Comparison of ENCODE assay signal across 25 cellular contexts in genomic region chr20:10110151-10110550, GRCh38.
DNase-seq lines count a peak whose midpoint lies in the region; ATAC-seq, FAIRE-seq and TF ChIP-seq lines count a peak whose summit lies in the region.
"Had no signal": no experiment of that assay in that cellular context is flagged by ENCODE, and none has a peak within 500 bp of the region (broad histone marks: within the 10 kb centered on the region; RNA-seq: fewer than 3 reads in every experiment).

No MANE protein-coding gene starts in this region.

- no peak for ATAC-seq in PC-3
- no peak for ATAC-seq in activated T-cell treated with anti-CD3 and anti-CD28 coated beads, Interleukin-2, amount 50 U/mL, for 72 hours (replicated peaks in 1 of 2)
- ATAC-seq: activated CD4-positive, CD25-positive, alpha-beta regulatory T cell treated with anti-CD3 and anti-CD28 coated beads, Interleukin-2, amount 50 U/mL, for 24 hours; lower lobe of right lung had no signal

- TF ChIP-seq CTCF in PC-3 (conservative IDR thresholded peaks at IDR 0.05; ENCODE audit: low read depth, low read length) (no peak), bronchial epithelial cell (IDR thresholded peaks at IDR 0.05; ENCODE audit: insufficient read depth, low read length, severe bottlenecking) (no peak)

- no peaks in the 10 kb centered on the region for H3K36me3 ChIP-seq in PC-3 (ENCODE audit: low read depth, low read length)
- no peaks in the 10 kb centered on the region for H3K36me3 ChIP-seq in bronchial epithelial cell (ENCODE audit: control insufficient read depth, insufficient read depth, low read length)
- H3K36me3 ChIP-seq: lower lobe of right lung had no signal

- H3K4me3 ChIP-seq in PC-3 (ENCODE audit: low read length) (no peak overlapping the region), bronchial epithelial cell (ENCODE audit: low read depth, low read length) (no peak overlapping the region)
- H3K4me3 ChIP-seq: coronary artery, lower lobe of right lung, smooth muscle cell had no signal

- H3K4me2 ChIP-seq in PC-3 (ENCODE audit: low read length) = no peak overlapping the region
- H3K4me2 ChIP-seq: smooth muscle cell had no signal

- CTCF ChIA-PET in PC-3 (lab: Charles Lee) = no interaction called here

- peaks cover 9% of the 10 kb centered on the region for H3K27me3 Mint-ChIP-seq in activated T-cell treated with anti-CD3 and anti-CD28 coated beads, Interleukin-2, amount 50 U/mL, for 72 hours (ENCODE audit: low read depth)
- H3K27me3 Mint-ChIP-seq: activated naive CD8-positive, alpha-beta T cell treated with anti-CD3 and anti-CD28 coated beads, Interleukin-2, amount 10 ng/mL, durations not matched to agents 7 days and 5 days; stimulated activated naive CD8-positive, alpha-beta T cell treated with anti-CD3 and anti-CD28 coated beads, Interleukin-15, amount 100 ng/mL, for 72 hours had no signal

- H3K36me3 Mint-ChIP-seq in activated T-cell treated with anti-CD3 and anti-CD28 coated beads, Interleukin-2, amount 50 U/mL, for 72 hours (ENCODE audit: insufficient read depth in 2 of 2) = no peaks in the 10 kb centered on the region
- H3K36me3 Mint-ChIP-seq: activated naive CD8-positive, alpha-beta T cell treated with anti-CD3 and anti-CD28 coated beads, Interleukin-2, amount 10 ng/mL, durations not matched to agents 7 days and 5 days; immature natural killer cell had no signal

- H3K27me3 ChIP-seq in PC-3 (ENCODE audit: low read length) (no peaks in the 10 kb centered on the region), bronchial epithelial cell (ENCODE audit: control insufficient read depth, insufficient read depth, low read length) (no peaks in the 10 kb centered on the region)

- no peak overlapping the region for H2AFZ ChIP-seq in PC-3 (ENCODE audit: low read length)

- no peaks in the 10 kb centered on the region for H3F3A ChIP-seq in PC-3 (ENCODE audit: low read length, unreplicated experiment)

- DNase-seq in ELR (ENCODE audit: low read depth) (peak; percentile 84), PC-3 (peak; percentile 68), bronchial epithelial cell (ENCODE audit: low read depth) (peak; percentile 88), renal cortical epithelial cell (ENCODE audit: low read depth) (peak; percentile 12), NCI-H1105 treated with DMSO at 0.1 percent for 48 hours (lab: John Stamatoyannopoulos, UW) (no peak), activated gamma-delta T cell (lab: John Stamatoyannopoulos, UW) (no peak)
- DNase-seq in activated T-cell treated with anti-CD3 and anti-CD28 coated beads, Interleukin-2, amount 50 U/mL, for 72 hours = no peak
- DNase-seq: activated CD8-positive, alpha-beta memory T cell treated with anti-CD3 and anti-CD28 coated beads for 24 hours; activated naive CD8-positive, alpha-beta T cell treated with anti-CD3 and anti-CD28 coated beads, Interleukin-2, amount 10 ng/mL, durations not matched to agents 7 days and 5 days; activated T-cell treated with anti-CD3 and anti-CD28 coated beads, Interleukin-2, amount 50 U/mL, for 48 hours; Caco-2; endodermal cell; immature natural killer cell; lower lobe of right lung; NCI-H1694 treated with DMSO at 0.1 percent for 48 hours; NCI-H2227 treated with DMSO at 0.1 percent for 48 hours; NCI-H82; stimulated activated CD4-positive, alpha-beta T cell treated with anti-CD3 and anti-CD28 coated beads, Interleukin-4, amount 100 ng/mL, for 24 hours; stimulated activated naive CD8-positive, alpha-beta T cell treated with anti-CD3 and anti-CD28 coated beads, Interleukin-15, amount 100 ng/mL, for 72 hours; T-helper 9 cell; trophoblast cell had no signal

- no peaks in the 10 kb centered on the region for H3K79me2 ChIP-seq in PC-3 (ENCODE audit: low read length)

- no peak for FAIRE-seq in bronchial epithelial cell (lab: Jason Lieb, UNC)

- BruUV-seq in PC-3 (replicated peaks; lab: Mats Ljungman, UMichigan) = no TSS peak

- peaks cover 21% of the 10 kb centered on the region for H3K4me1 ChIP-seq in PC-3 (ENCODE audit: insufficient read depth, low read length)
- H3K4me1 ChIP-seq: Caco-2, lower lobe of right lung had no signal

- H3K4me1 Mint-ChIP-seq in activated T-cell treated with anti-CD3 and anti-CD28 coated beads, Interleukin-2, amount 50 U/mL, for 72 hours (ENCODE audit: low read depth) = peaks cover 8% of the 10 kb centered on the region
- H3K4me1 Mint-ChIP-seq: endodermal cell; immature natural killer cell; stimulated activated naive CD8-positive, alpha-beta T cell treated with anti-CD3 and anti-CD28 coated beads, Interleukin-15, amount 100 ng/mL, for 72 hours had no signal

- no peaks in the 10 kb centered on the region for H3K9me3 ChIP-seq in PC-3 (ENCODE audit: low read length)
- H3K9me3 ChIP-seq: Caco-2, lower lobe of right lung had no signal

- no peaks in the 10 kb centered on the region for H3K9me2 ChIP-seq in PC-3 (replicated peaks; ENCODE audit: low read length)

- intact Hi-C loops in PC-3 (cut with micrococcal nuclease) = no loop called here

- H3K4me3 Mint-ChIP-seq in activated T-cell treated with anti-CD3 and anti-CD28 coated beads, Interleukin-2, amount 50 U/mL, for 72 hours = no peak overlapping the region
- H3K4me3 Mint-ChIP-seq: activated naive CD8-positive, alpha-beta T cell treated with anti-CD3 and anti-CD28 coated beads, Interleukin-2, amount 10 ng/mL, durations not matched to agents 7 days and 5 days; endodermal cell; immature natural killer cell; stimulated activated naive CD8-positive, alpha-beta T cell treated with anti-CD3 and anti-CD28 coated beads, Interleukin-15, amount 100 ng/mL, for 72 hours had no signal

- POLR2A ChIA-PET in PC-3 (lab: Charles Lee; ENCODE audit: unreplicated experiment) = no interaction called here

- no peak overlapping the region for H3K9ac ChIP-seq in PC-3 (ENCODE audit: low read length)

- no peak overlapping the region for H3K27ac ChIP-seq in PC-3 (ENCODE audit: low read length)
- H3K27ac ChIP-seq: coronary artery, HL-60, lower lobe of right lung had no signal

- peaks cover 2 to 3% of the 10 kb centered on the region in 2 donors for H3K9me3 Mint-ChIP-seq in activated T-cell treated with anti-CD3 and anti-CD28 coated beads, Interleukin-2, amount 50 U/mL, for 72 hours
- H3K9me3 Mint-ChIP-seq: activated naive CD8-positive, alpha-beta T cell treated with anti-CD3 and anti-CD28 coated beads, Interleukin-2, amount 10 ng/mL, durations not matched to agents 7 days and 5 days; endodermal cell had no signal

- no peak overlapping the region for H3K27ac Mint-ChIP-seq in activated T-cell treated with anti-CD3 and anti-CD28 coated beads, Interleukin-2, amount 50 U/mL, for 72 hours
- H3K27ac Mint-ChIP-seq: activated naive CD8-positive, alpha-beta T cell treated with anti-CD3 and anti-CD28 coated beads, Interleukin-2, amount 10 ng/mL, durations not matched to agents 7 days and 5 days; endodermal cell; immature natural killer cell; stimulated activated naive CD8-positive, alpha-beta T cell treated with anti-CD3 and anti-CD28 coated beads, Interleukin-15, amount 100 ng/mL, for 72 hours had no signal

- H4K20me1 ChIP-seq in PC-3 (ENCODE audit: low read length) = no peaks in the 10 kb centered on the region

Comparison
In these comparisons a context has a peak if more than half of its experiments do, and no peak if none do; other contexts are left out.
1. DNase-seq: peak in ELR (single experiment), PC-3 (single experiment), bronchial epithelial cell (single experiment) and renal cortical epithelial cell (single experiment); none in activated T-cell treated with anti-CD3 and anti-CD28 coated beads, Interleukin-2, amount 50 U/mL, for 72 hours (0 of 2), NCI-H1105 treated with DMSO at 0.1 percent for 48 hours (single experiment) and activated gamma-delta T cell (single experiment).